20 cellular contexts compared by ENCODE assay signal in genomic region chr11:12245091-12245490, GRCh38.
DNase-seq lines count a peak whose midpoint lies in the region; ATAC-seq and TF ChIP-seq lines count a peak whose summit lies in the region.
"Had no signal": no experiment of that assay in that cellular context is flagged by ENCODE, and none has a peak within 500 bp of the region (broad histone marks: within the 10 kb centered on the region; RNA-seq: fewer than 3 reads in every experiment).

No MANE protein-coding gene starts in this region.

- H3K4me1 ChIP-seq in MM.1S (ENCODE audit: low read length) (peaks cover 58% of the 10 kb centered on the region), left ventricle myocardium inferior (peaks cover 75% of the 10 kb centered on the region), testis (peaks cover 62% of the 10 kb centered on the region), HAP-1 (no peaks in the 10 kb centered on the region)
- H3K4me1 ChIP-seq: uterus had no signal

- H3K27ac ChIP-seq in MM.1S (ENCODE audit: low read length) (peak overlapping the region; percentile 19; the same call in 1 of the 2 replicates), left ventricle myocardium inferior (replicated peaks) (peak overlapping the region; percentile 39), testis (peak overlapping the region; percentile 52 to 75), brain microvascular endothelial cell (no peak overlapping the region)

- peak overlapping the region; percentile 31 for H3K27ac Mint-ChIP-seq in activated T-helper 2 cell treated with anti-CD3 and anti-CD28 coated beads, Interferon-gamma antibody, Interleukin-2, Interleukin-4, amounts not matched to agents 10 μg/mL and 5 μg/mL and 100 μg/mL, durations not matched to agents 14 hours and 24 hours and 36 hours
- H3K27ac Mint-ChIP-seq: activated naive CD8-positive, alpha-beta T cell; T-helper 17 cell had no signal

- H3K79me2 ChIP-seq in MM.1S (ENCODE audit: low read length), result no peaks in the 10 kb centered on the region

- no peaks in the 10 kb centered on the region for H3K36me3 ChIP-seq in MM.1S (replicated peaks; ENCODE audit: insufficient read depth, low read length)
- peaks cover 19% of the 10 kb centered on the region for H3K36me3 ChIP-seq in left ventricle myocardium inferior
- H3K36me3 ChIP-seq in testis (ENCODE audit: low read depth, missing control alignments), result no peaks in the 10 kb centered on the region
- H3K36me3 ChIP-seq in HAP-1 (replicated peaks), result no peaks in the 10 kb centered on the region
- H3K36me3 ChIP-seq in brain microvascular endothelial cell (replicated peaks), result peaks cover 96% of the 10 kb centered on the region
- H3K36me3 ChIP-seq: uterus had no signal

- no peak for ATAC-seq in HG03432 (IDR thresholded peaks at IDR 0.05; ENCODE audit: unreplicated experiment)
- ATAC-seq: GM12878; left lobe of liver; stimulated activated naive CD8-positive, alpha-beta T cell treated with anti-CD3 and anti-CD28 coated beads, Interleukin-15, Interleukin-2, amounts not matched to agents 100 U/mL and 50 U/mL, for 24 hours; T-helper 17 cell had no signal

- H3K27me3 Mint-ChIP-seq in activated T-helper 2 cell treated with anti-CD3 and anti-CD28 coated beads, Interferon-gamma antibody, Interleukin-2, Interleukin-4, amounts not matched to agents 10 μg/mL and 5 μg/mL and 100 μg/mL, durations not matched to agents 14 hours and 24 hours and 36 hours (ENCODE audit: low read depth), result no peaks in the 10 kb centered on the region
- H3K27me3 Mint-ChIP-seq: activated naive CD8-positive, alpha-beta T cell; T-helper 17 cell had no signal

- DNase-seq in MM.1S (no peak), left ventricle myocardium inferior (no peak), testis (no peak), HAP-1 (ENCODE audit: low spot score in 2 of 2) (no peak), brain microvascular endothelial cell (no peak)
- DNase-seq in activated T-helper 2 cell treated with anti-CD3 and anti-CD28 coated beads, Interferon-gamma antibody, Interleukin-2, Interleukin-4, amounts not matched to agents 10 μg/mL and 5 μg/mL and 100 μg/mL, durations not matched to agents 14 hours and 24 hours and 36 hours (ENCODE audit: low spot score), result no peak
- DNase-seq: activated CD4-positive, alpha-beta T cell treated with anti-CD3 and anti-CD28 coated beads, Interleukin-2, amount 50 U/mL, for 48 hours; AML-193; dermis blood vessel endothelial cell; NCI-H1436 treated with DMSO at 0.1 percent for 48 hours; retina; SHP77; stimulated activated naive CD8-positive, alpha-beta T cell treated with anti-CD3 and anti-CD28 coated beads, Interleukin-15, Interleukin-2, amounts not matched to agents 100 U/mL and 50 U/mL, for 24 hours; T-helper 17 cell; uterus had no signal

- peak overlapping the region; percentile 35; the same call in 1 of the 2 replicates for H3K4me2 ChIP-seq in MM.1S (ENCODE audit: low read depth, low read length)

- no peaks in the 10 kb centered on the region for H3K9me3 Mint-ChIP-seq in activated T-helper 2 cell treated with anti-CD3 and anti-CD28 coated beads, Interferon-gamma antibody, Interleukin-2, Interleukin-4, amounts not matched to agents 10 μg/mL and 5 μg/mL and 100 μg/mL, durations not matched to agents 14 hours and 24 hours and 36 hours
- H3K9me3 Mint-ChIP-seq: brain had no signal

- peaks cover 95% of the 10 kb centered on the region for H3K36me3 Mint-ChIP-seq in activated T-helper 2 cell treated with anti-CD3 and anti-CD28 coated beads, Interferon-gamma antibody, Interleukin-2, Interleukin-4, amounts not matched to agents 10 μg/mL and 5 μg/mL and 100 μg/mL, durations not matched to agents 14 hours and 24 hours and 36 hours (ENCODE audit: low read depth)
- H3K36me3 Mint-ChIP-seq: brain had no signal

- no peak for TF ChIP-seq POLR2A in testis (IDR thresholded peaks at IDR 0.05)

- in situ Hi-C loops in HAP-1 (cut with MboI; ENCODE audit: low sequenced_read_pairs) (no loop called here), brain microvascular endothelial cell (cut with HindIII; ENCODE audit: low pct_ligation_motif_present, low sequenced_read_pairs) (no loop called here)

- WGBS in testis, 2 donors, result 72 to 87% methylated on average over 6 of the region's 6 CpGs

- no peaks in the 10 kb centered on the region for H3K27me3 ChIP-seq in MM.1S (replicated peaks; ENCODE audit: insufficient read depth, low read length)
- no peaks in the 10 kb centered on the region for H3K27me3 ChIP-seq in left ventricle myocardium inferior (ENCODE audit: low read depth)
- no peaks in the 10 kb centered on the region for H3K27me3 ChIP-seq in testis
- H3K27me3 ChIP-seq in HAP-1 (ENCODE audit: low read depth), result no peaks in the 10 kb centered on the region
- H3K27me3 ChIP-seq in brain microvascular endothelial cell (replicated peaks), result no peaks in the 10 kb centered on the region
- H3K27me3 ChIP-seq: uterus had no signal

- TF ChIP-seq CTCF in MM.1S (IDR thresholded peaks at IDR 0.05; ENCODE audit: low read length), result no peak
- no peak for TF ChIP-seq CTCF in left ventricle myocardium inferior (IDR thresholded peaks at IDR 0.05; ENCODE audit: borderline replicate concordance)
- TF ChIP-seq CTCF in testis (IDR thresholded peaks at IDR 0.05), result no peak
- TF ChIP-seq CTCF in brain microvascular endothelial cell (IDR thresholded peaks at IDR 0.05; ENCODE audit: low read depth, low read length, missing control alignments), result no peak

- no peaks in the 10 kb centered on the region for H3K9me2 ChIP-seq in MM.1S (replicated peaks; ENCODE audit: insufficient read depth, low read length)

- intact Hi-C loops in activated T-helper 2 cell treated with anti-CD3 and anti-CD28 coated beads, Interferon-gamma antibody, Interleukin-2, Interleukin-4, amounts not matched to agents 10 μg/mL and 5 μg/mL and 100 μg/mL, durations not matched to agents 14 hours and 24 hours and 36 hours (cut with micrococcal nuclease), result no loop called here
- intact Hi-C loops in left ventricle myocardium inferior (cut with micrococcal nuclease), result no loop called here
- intact Hi-C loops in testis (cut with DNase I; ENCODE audit: low total_unique reads), result no loop called here

- H3F3A ChIP-seq in MM.1S (ENCODE audit: insufficient read depth, low read length), result peaks cover 8% of the 10 kb centered on the region; the same call in 1 of the 2 replicates

- no peak overlapping the region for H3K4me3 Mint-ChIP-seq in activated T-helper 2 cell treated with anti-CD3 and anti-CD28 coated beads, Interferon-gamma antibody, Interleukin-2, Interleukin-4, amounts not matched to agents 10 μg/mL and 5 μg/mL and 100 μg/mL, durations not matched to agents 14 hours and 24 hours and 36 hours (ENCODE audit: low read depth)
- H3K4me3 Mint-ChIP-seq: activated naive CD8-positive, alpha-beta T cell; T-helper 17 cell had no signal

- peaks cover 30% of the 10 kb centered on the region for H3K4me1 Mint-ChIP-seq in activated T-helper 2 cell treated with anti-CD3 and anti-CD28 coated beads, Interferon-gamma antibody, Interleukin-2, Interleukin-4, amounts not matched to agents 10 μg/mL and 5 μg/mL and 100 μg/mL, durations not matched to agents 14 hours and 24 hours and 36 hours (ENCODE audit: low read depth)

- no peak overlapping the region for H3K9ac ChIP-seq in MM.1S (ENCODE audit: low read length)

- no peak overlapping the region for H3K4me3 ChIP-seq in MM.1S (ENCODE audit: low read length)
- no peak overlapping the region for H3K4me3 ChIP-seq in left ventricle myocardium inferior
- no peak overlapping the region for H3K4me3 ChIP-seq in testis
- no peak overlapping the region for H3K4me3 ChIP-seq in HAP-1
- H3K4me3 ChIP-seq in brain microvascular endothelial cell (ENCODE audit: low read depth, low read length), result no peak overlapping the region
- H3K4me3 ChIP-seq: GM12878, uterus had no signal

- no peaks in the 10 kb centered on the region for H4K20me1 ChIP-seq in MM.1S (ENCODE audit: insufficient read depth, low read length)

- H3K9me3 ChIP-seq in MM.1S (replicated peaks; ENCODE audit: insufficient read depth, low read length) (no peaks in the 10 kb centered on the region), left ventricle myocardium inferior (replicated peaks) (no peaks in the 10 kb centered on the region), testis (no peaks in the 10 kb centered on the region), HAP-1 (no peaks in the 10 kb centered on the region)
- H3K9me3 ChIP-seq: uterus had no signal

- H2AFZ ChIP-seq in MM.1S (ENCODE audit: low read length), result no peak overlapping the region
